ENCODE assay signal across 2 cellular contexts in genomic region chr10:45420453-45421192, GRCh38.
TF ChIP-seq lines count a peak whose summit lies in the region.

No MANE protein-coding gene starts in this region.

TF ChIP-seq in HCT116, 20 proteins besides CTCF, POLR2A, EP300 and RAD21 (continued from another document):
- TF ChIP-seq ATF3 (IDR thresholded peaks at IDR 0.05) (no peak), CBX3 (IDR thresholded peaks at IDR 0.05; ENCODE audit: low read depth) (no peak), FOSL1 (IDR thresholded peaks at IDR 0.05; ENCODE audit: low read depth) (no peak)

TF ChIP-seq in WTC11, 78 proteins besides CTCF, POLR2A, EP300 and RAD21 (continued from another document):
- no peak for TF ChIP-seq FOXP4 (CRISPR knock-in tag; IDR thresholded peaks at IDR 0.05)
- no peak for TF ChIP-seq GTF2I (CRISPR knock-in tag; conservative IDR thresholded peaks at IDR 0.05)
- TF ChIP-seq ZNF423 (CRISPR knock-in tag; IDR thresholded peaks at IDR 0.05), result no peak
- TF ChIP-seq PRDM15 (CRISPR knock-in tag; IDR thresholded peaks at IDR 0.05), result no peak
- TF ChIP-seq USF1 (CRISPR knock-in tag; IDR thresholded peaks at IDR 0.05), result no peak
- TF ChIP-seq ZBTB21 (CRISPR knock-in tag; IDR thresholded peaks at IDR 0.05; ENCODE audit: borderline replicate concordance), result no peak
- no peak for TF ChIP-seq FOXP1 (CRISPR knock-in tag; IDR thresholded peaks at IDR 0.05; ENCODE audit: borderline replicate concordance)
- no peak for TF ChIP-seq ARID4B (CRISPR knock-in tag; IDR thresholded peaks at IDR 0.05; ENCODE audit: borderline replicate concordance)
- TF ChIP-seq ZNF138 (CRISPR knock-in tag; conservative IDR thresholded peaks at IDR 0.05), result no peak
- TF ChIP-seq E2F1 (CRISPR knock-in tag; IDR thresholded peaks at IDR 0.05), result no peak
- TF ChIP-seq ERG (CRISPR knock-in tag; IDR thresholded peaks at IDR 0.05), result no peak
- no peak for TF ChIP-seq ZNF263 (CRISPR knock-in tag; IDR thresholded peaks at IDR 0.05; ENCODE audit: low read depth)
